Comparison of ENCODE assay signal across 15 cellular contexts in the genomic region with DNA sequence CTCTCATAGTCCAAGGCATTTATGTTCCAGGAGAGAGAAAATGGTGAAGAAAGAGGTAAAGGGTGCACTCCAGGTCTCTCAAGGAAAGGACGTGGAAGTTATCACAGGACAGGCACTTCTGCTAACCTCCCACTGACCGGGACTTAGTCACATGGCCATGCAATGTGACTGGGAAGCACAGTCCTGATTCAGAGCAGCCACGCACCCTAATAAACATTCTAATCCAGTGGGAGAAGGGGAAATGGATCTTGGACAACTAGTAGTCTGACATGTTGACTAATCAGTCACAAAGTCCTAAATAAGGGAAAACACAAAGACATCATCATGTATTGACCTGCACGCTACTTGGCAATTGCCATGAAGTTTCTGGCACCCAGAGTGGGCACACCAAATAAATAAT.
DNase-seq lines count a peak whose midpoint lies in the region; ATAC-seq, FAIRE-seq and TF ChIP-seq lines count a peak whose summit lies in the region.
"Had no signal": no experiment of that assay in that cellular context is flagged by ENCODE, and none has a peak within 500 bp of the region (broad histone marks: within the 10 kb centered on the region; RNA-seq: fewer than 3 reads in every experiment).

No MANE protein-coding gene starts in this region.

- peak overlapping the region; percentile 85 for H2BK12ac ChIP-seq in trophoblast cell (ENCODE audit: low read length)

- TF ChIP-seq CTCF in PC-3 (conservative IDR thresholded peaks at IDR 0.05; ENCODE audit: low read depth, low read length), result no peak

- no peak overlapping the region for H2BK5ac ChIP-seq in trophoblast cell (ENCODE audit: low read depth, low read length, poor library complexity)

- H3K4me3 ChIP-seq in PC-3 (ENCODE audit: low read length) (no peak overlapping the region), trophoblast cell (ENCODE audit: low read depth, low read length) (no peak overlapping the region), H7 (ENCODE audit: insufficient read depth, low read depth, low read length) (no peak overlapping the region)
- H3K4me3 ChIP-seq: A549 had no signal

- CTCF ChIA-PET in PC-3 (lab: Charles Lee), result no interaction called here

- H3K79me2 ChIP-seq in PC-3 (ENCODE audit: low read length) (no peaks in the 10 kb centered on the region), trophoblast cell (ENCODE audit: control insufficient read depth, insufficient read depth, low read length, poor library complexity) (peaks cover 3% of the 10 kb centered on the region)

- no peak overlapping the region for H4K12ac ChIP-seq in trophoblast cell (ENCODE audit: low read depth, low read length)

- H3K23ac ChIP-seq in trophoblast cell (ENCODE audit: low read length), result no peak overlapping the region

- ATAC-seq in PC-3 (no peak), left lobe of liver (peak; percentile 51), HG03521 (IDR thresholded peaks at IDR 0.05; ENCODE audit: unreplicated experiment) (no peak)
- ATAC-seq: A549 had no signal

- H3K27ac ChIP-seq in PC-3 (ENCODE audit: low read length), result no peak overlapping the region
- no peak overlapping the region for H3K27ac ChIP-seq in trophoblast cell (ENCODE audit: low read depth, low read length)
- H3K27ac ChIP-seq: A549, HL-60 had no signal

- H2BK120ac ChIP-seq in trophoblast cell (ENCODE audit: insufficient read depth, low read length, poor library complexity), result peak overlapping the region; percentile 14

- POLR2A ChIA-PET in PC-3 (lab: Charles Lee; ENCODE audit: unreplicated experiment), result no interaction called here

- H3K79me1 ChIP-seq in trophoblast cell (ENCODE audit: low read length), result peaks cover 23% of the 10 kb centered on the region

- H3K4ac ChIP-seq in trophoblast cell (ENCODE audit: low read depth, low read length), result no peak overlapping the region

- no peak overlapping the region for H3K14ac ChIP-seq in trophoblast cell (ENCODE audit: low read length)

- no CpG with 5 or more reads among the region's 4 CpGs for WGBS in trophoblast cell (ENCODE audit: extremely low coverage, insufficient coverage, insufficient read length)

- peak overlapping the region; percentile 0 for H4K91ac ChIP-seq in trophoblast cell (ENCODE audit: low read depth, low read length)

- DNase-seq in PC-3, result peak; percentile 37
- no peak for DNase-seq in left lobe of liver (ENCODE audit: low spot score)
- no peak for DNase-seq in trophoblast cell
- DNase-seq in H7, result no peak
- no peak for DNase-seq in HTR-8/SVneo (ENCODE audit: insufficient read length, low spot score)
- DNase-seq: BE2C; CD8-positive, alpha-beta memory T cell; DMS53; GF-D8; HCEC 1CT; HFFc6 had no signal

- H3K36me3 ChIP-seq in PC-3 (ENCODE audit: low read depth, low read length) (no peaks in the 10 kb centered on the region), trophoblast cell (ENCODE audit: control insufficient read depth in 1 of 2, insufficient read depth in 2 of 2, low read length in 2 of 2) (no peaks in the 10 kb centered on the region), H7 (replicated peaks; ENCODE audit: control insufficient read depth, insufficient read depth, low read length) (no peaks in the 10 kb centered on the region)
- H3K36me3 ChIP-seq: BE2C had no signal

- intact Hi-C loops in PC-3 (cut with micrococcal nuclease), result no loop called here

- H3K18ac ChIP-seq in trophoblast cell (ENCODE audit: low read length), result no peak overlapping the region

- no peak overlapping the region for H2AFZ ChIP-seq in PC-3 (ENCODE audit: low read length)
- no peak overlapping the region for H2AFZ ChIP-seq in trophoblast cell (ENCODE audit: insufficient read depth, low read length, poor library complexity)

- H3K27me3 ChIP-seq in PC-3 (ENCODE audit: low read length) (peaks cover 12% of the 10 kb centered on the region), trophoblast cell (ENCODE audit: insufficient read depth, low read length) (no peaks in the 10 kb centered on the region), H7 (ENCODE audit: control insufficient read depth, insufficient read depth, low read length) (no peaks in the 10 kb centered on the region)
- H3K27me3 ChIP-seq: BE2C had no signal

- no peaks in the 10 kb centered on the region for H3K9me2 ChIP-seq in PC-3 (replicated peaks; ENCODE audit: low read length)

- no TSS peak for BruUV-seq in PC-3 (replicated peaks; lab: Mats Ljungman, UMichigan)

- no peak for FAIRE-seq in HTR-8/SVneo (lab: Jason Lieb, UNC)
- FAIRE-seq: A549, H1 had no signal

- H3K9me3 ChIP-seq in PC-3 (ENCODE audit: low read length), result no peaks in the 10 kb centered on the region
- no peaks in the 10 kb centered on the region for H3K9me3 ChIP-seq in trophoblast cell (ENCODE audit: insufficient read depth, low read depth, low read length)
- H3K9me3 ChIP-seq: A549, BE2C had no signal

- H3F3A ChIP-seq in PC-3 (ENCODE audit: low read length, unreplicated experiment), result peaks cover 7% of the 10 kb centered on the region

- no peak overlapping the region for H3K9ac ChIP-seq in PC-3 (ENCODE audit: low read length)
- no peak overlapping the region for H3K9ac ChIP-seq in trophoblast cell (ENCODE audit: low read length)

- H3K4me2 ChIP-seq in PC-3 (ENCODE audit: low read length), result no peak overlapping the region
- H3K4me2 ChIP-seq in trophoblast cell (ENCODE audit: low read length), result no peak overlapping the region
- H3K4me2 ChIP-seq: A549 had no signal

- H4K20me1 ChIP-seq in PC-3 (ENCODE audit: low read length), result no peaks in the 10 kb centered on the region

- H3K4me1 ChIP-seq in PC-3 (ENCODE audit: insufficient read depth, low read length) (peaks cover 40% of the 10 kb centered on the region), trophoblast cell (ENCODE audit: control insufficient read depth in 1 of 2, insufficient read depth in 2 of 2, low read length in 2 of 2) (peaks cover 18 to 30% of the 10 kb centered on the region in 2 experiments)

- H2AK5ac ChIP-seq in trophoblast cell (ENCODE audit: low read length), result no peak overlapping the region

- H4K8ac ChIP-seq in trophoblast cell (ENCODE audit: low read depth, low read length), result no peak overlapping the region
